Comparison of ENCODE assay signal across 8 cellular contexts in the genomic region with DNA sequence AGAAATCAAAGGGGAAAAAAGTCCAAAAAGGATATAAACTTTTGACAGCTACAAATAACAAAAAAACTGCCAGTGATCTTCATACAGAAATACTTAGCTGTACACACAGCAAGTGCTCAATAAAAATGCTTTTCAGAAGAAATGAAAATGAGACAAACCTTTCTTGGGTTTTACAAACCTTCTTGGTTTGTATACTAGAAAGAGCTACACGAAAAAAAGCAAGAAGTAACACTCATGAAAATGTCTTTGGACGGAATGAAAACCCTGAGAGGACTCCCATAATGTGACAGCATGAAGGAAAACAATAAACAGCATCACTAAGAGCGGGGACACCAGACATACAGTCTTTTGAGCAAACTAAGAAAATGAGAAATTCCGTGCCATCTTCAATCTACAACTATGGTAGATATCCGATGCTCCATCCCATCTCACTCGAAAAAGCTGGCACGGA. TPM values are rescaled to one million over a fixed set of nuclear protein-coding genes. Genes with fewer than 3 reads are reported as not detected.
A peak's percentile ranks its signal among the peaks of the same experiment; 100 is the strongest.
DNase-seq lines count a peak whose midpoint lies in the region; ATAC-seq, FAIRE-seq and TF ChIP-seq lines count a peak whose summit lies in the region.

No MANE protein-coding gene starts in this region.

- no peaks in the 10 kb centered on the region for H3K27me3 ChIP-seq in BJ (ENCODE audit: control insufficient read depth, insufficient read depth, low read length)
- no peaks in the 10 kb centered on the region for H3K27me3 ChIP-seq in IMR-90 (ENCODE audit: control insufficient read depth, insufficient read depth, low read length)
- H3K27me3 ChIP-seq in HepG2 (ENCODE audit: control insufficient read depth in 1 of 2, insufficient read depth in 2 of 2, low read length in 2 of 2) = no peaks in the 10 kb centered on the region
- H3K27me3 ChIP-seq in thymus (ENCODE audit: control insufficient read depth, insufficient read depth) = no peaks in the 10 kb centered on the region

- 0 out of 2 replicates have a peak overlapping the region, but pooled peaks have one; percentile 8 for H4K91ac ChIP-seq in IMR-90 (ENCODE audit: insufficient read depth, low read depth, low read length)

- H4K5ac ChIP-seq in IMR-90 (ENCODE audit: low read depth, low read length) = no peak overlapping the region; the same call in 1 of the 2 replicates

- WGBS in IMR-90 (ENCODE audit: extremely low coverage in 2 of 2, insufficient read length in 1 of 2), 2 experiments = no CpG with 5 or more reads among the region's 7 CpGs
- 1% methylated on average over 7 of the region's 7 CpGs for WGBS in HepG2 (ENCODE audit: low lambda C conversion rate)
- WGBS in thymus = under 1% methylated on average over 7 of the region's 7 CpGs

- dilution Hi-C loops in IMR-90 (cut with HindIII; ENCODE audit: low sequenced_read_pairs, unreplicated experiment) = no loop called here

- ATAC-seq in IMR-90 (ENCODE audit: low read depth) (no peak), HepG2 (no peak), HG03378 (IDR thresholded peaks at IDR 0.05; ENCODE audit: unreplicated experiment) (no peak), HG02870 (IDR thresholded peaks at IDR 0.05; ENCODE audit: unreplicated experiment) (no peak)

- no peak overlapping the region for H2AK5ac ChIP-seq in IMR-90 (ENCODE audit: low read depth, low read length)

- H3K9ac ChIP-seq in IMR-90 (ENCODE audit: low read depth, low read length) (peak overlapping the region; percentile 81), HepG2 (ENCODE audit: insufficient read depth, low read depth, low read length) (peak overlapping the region; percentile 81)

- H2BK5ac ChIP-seq in IMR-90 (ENCODE audit: low read depth, low read length, poor library complexity, severe bottlenecking) = peak overlapping the region; percentile 48

- no peak overlapping the region; the same call in 1 of the 2 replicates for H3K14ac ChIP-seq in IMR-90 (replicated peaks; ENCODE audit: low read depth, low read length)

- CTCF ChIA-PET in BJ (lab: Yijun Ruan, JAX) (no interaction called here), IMR-90 (lab: Yijun Ruan, JAX) (no interaction called here), HepG2 (lab: Yijun Ruan, JAX; ENCODE audit: low intra/inter-chr PET ratio, low total read pairs) (no interaction called here)

- DNase-seq in BJ (ENCODE audit: low read depth) (no peak), IMR-90 (no peak), astrocyte of the spinal cord (ENCODE audit: low read depth, low spot score) (peak; percentile 32), HepG2 (ENCODE audit: low spot score) (no peak), NCI-H1092 (lab: John Stamatoyannopoulos, UW) (no peak)

- H3K4me2 ChIP-seq in IMR-90 (ENCODE audit: low read depth, low read length) = peak overlapping the region; percentile 97
- H3K4me2 ChIP-seq in HepG2 (ENCODE audit: low read depth, low read length) = peak overlapping the region; percentile 94

- FAIRE-seq in HepG2 (lab: Jason Lieb, UNC) = no peak

- H2BK120ac ChIP-seq in IMR-90 (ENCODE audit: low read depth, low read length) = no peak overlapping the region

- TF ChIP-seq EP300 in HepG2 (IDR thresholded peaks at IDR 0.05; ENCODE audit: low read depth in 2 of 2, low read length in 2 of 2) (no peak), HepG2 (CRISPR knock-in tag; IDR thresholded peaks at IDR 0.05; ENCODE audit: borderline replicate concordance) (no peak)

- TF ChIP-seq RAD21 in IMR-90 (IDR thresholded peaks at IDR 0.05; ENCODE audit: low read length) (no peak), HepG2 (CRISPR knock-in tag; IDR thresholded peaks at IDR 0.05) (no peak; the same call in 1 of the 2 replicates)

- intact Hi-C loops in IMR-90 (cut with micrococcal nuclease) = loop anchor here (2.0 to 10.0 kb wide), 8 partner anchors 66 to 1556 kb away; partner anchors contain the start of gene VWC2L
- intact Hi-C loops in HepG2 (cut with micrococcal nuclease; ENCODE audit: unreplicated experiment) = no loop called here

- H3K4ac ChIP-seq in IMR-90 (ENCODE audit: low read depth, low read length) = peak overlapping the region; percentile 17

- POLR2A ChIA-PET in BJ (lab: Charles Lee) = interaction anchor here (0.6 to 0.7 kb wide), 2 partner anchors 546 to 568 kb away, joined by 3 to 5 read pairs; no protein-coding TSS in a partner anchor
- POLR2A ChIA-PET in IMR-90 (lab: Charles Lee; ENCODE audit: unreplicated experiment) = interaction anchor here (1.0 kb wide), 1 partner anchor 415 kb away, joined by 3 read pairs; no protein-coding TSS in a partner anchor
- POLR2A ChIA-PET in HepG2 (lab: Yijun Ruan, JAX) = interaction anchor here (1.5 kb wide), 1 partner anchor 503 kb away, joined by 3 read pairs; the partner anchor contains the start of gene ATIC

- peak overlapping the region; percentile 47; the same call in 1 of the 2 replicates for H3K23ac ChIP-seq in IMR-90 (ENCODE audit: low read depth, low read length)

- no peak for TF ChIP-seq POLR2A in IMR-90 (IDR thresholded peaks at IDR 0.05; ENCODE audit: low read depth, low read length)
- TF ChIP-seq POLR2A in HepG2 (IDR thresholded peaks at IDR 0.05; ENCODE audit: insufficient read depth in 1 of 2, low read depth in 2 of 2, low read length in 2 of 2) = no peak

- BruUV-seq in IMR-90 (replicated peaks; lab: Mats Ljungman, UMichigan) (TSS peak; percentile 49), HepG2 (replicated peaks; lab: Mats Ljungman, UMichigan) (no TSS peak)

- TF ChIP-seq CTCF in BJ (IDR thresholded peaks at IDR 0.05; ENCODE audit: insufficient read depth, low read depth, low read length) (no peak), IMR-90 (conservative IDR thresholded peaks at IDR 0.05; ENCODE audit: low read depth, low read length) (no peak), astrocyte of the spinal cord (IDR thresholded peaks at IDR 0.05; ENCODE audit: low read depth, low read length) (no peak), HepG2 (CRISPR knock-in tag; IDR thresholded peaks at IDR 0.05) (no peak)

- H3K27ac ChIP-seq in IMR-90 (ENCODE audit: insufficient read depth, low read length) (peak overlapping the region; percentile 38; the same call in 1 of the 2 replicates), HepG2 (ENCODE audit: extremely low read length, insufficient read depth, low read length) (peak overlapping the region; percentile 85), thymus (ENCODE audit: low read depth) (peak overlapping the region; percentile 89)

- no peak overlapping the region for H2AK9ac ChIP-seq in IMR-90 (replicated peaks; ENCODE audit: low read depth, low read length, poor library complexity)

- peaks cover 44% of the 10 kb centered on the region for H3K79me2 ChIP-seq in HepG2 (ENCODE audit: insufficient read depth, low read length)

- H3K18ac ChIP-seq in IMR-90 (ENCODE audit: low read depth, low read length) = no peak overlapping the region; the same call in 1 of the 2 replicates

- peaks cover 9 to 11% of the 10 kb centered on the region in 2 experiments for H3K79me1 ChIP-seq in IMR-90 (ENCODE audit: low read depth in 1 of 2, low read length in 2 of 2)

- H2BK15ac ChIP-seq in IMR-90 (ENCODE audit: low read depth, low read length) = no peak overlapping the region

- H4K8ac ChIP-seq in IMR-90 (ENCODE audit: low read depth in 2 of 2, low read length in 2 of 2) = peak overlapping the region; percentile 41 to 84; a peak in 1 of 4 replicates

- H4K20me1 ChIP-seq in IMR-90 (ENCODE audit: insufficient read depth, low read length) (no peaks in the 10 kb centered on the region), HepG2 (ENCODE audit: insufficient read depth, low read length) (no peaks in the 10 kb centered on the region)

- H3K9me3 ChIP-seq in IMR-90 (ENCODE audit: control insufficient read depth, insufficient read depth, low read length) (no peaks in the 10 kb centered on the region), HepG2 (ENCODE audit: low read length) (no peaks in the 10 kb centered on the region), thymus (ENCODE audit: control insufficient read depth) (no peaks in the 10 kb centered on the region)

- H3K4me1 ChIP-seq in IMR-90 (ENCODE audit: control insufficient read depth, insufficient read depth, low read length) (peaks cover 2% of the 10 kb centered on the region; the same call in 1 of the 2 replicates), HepG2 (ENCODE audit: insufficient read depth, low read length) (peaks cover 39% of the 10 kb centered on the region), thymus (ENCODE audit: control insufficient read depth, insufficient read depth, low read length) (peaks cover 6% of the 10 kb centered on the region)

- H3K36me3 ChIP-seq in BJ (ENCODE audit: control insufficient read depth, insufficient read depth, low read length) (no peaks in the 10 kb centered on the region), IMR-90 (ENCODE audit: control insufficient read depth, insufficient read depth, low read length) (no peaks in the 10 kb centered on the region), HepG2 (replicated peaks in 1 of 2; ENCODE audit: control insufficient read depth in 1 of 2, insufficient read depth in 2 of 2, low read length in 2 of 2) (no peaks in the 10 kb centered on the region), thymus (ENCODE audit: control insufficient read depth, insufficient read depth) (no peaks in the 10 kb centered on the region)

- H2AFZ ChIP-seq in IMR-90 (replicated peaks; ENCODE audit: low read length, poor library complexity) (peak overlapping the region; percentile 88), HepG2 (ENCODE audit: low read length) (peak overlapping the region; percentile 46)

- H2BK20ac ChIP-seq in IMR-90 (ENCODE audit: low read depth, low read length) = no peak overlapping the region

- H3K4me3 ChIP-seq in BJ (ENCODE audit: low read depth, low read length) = peak overlapping the region; percentile 88
- H3K4me3 ChIP-seq in IMR-90 (ENCODE audit: insufficient read depth, low read depth, low read length) = peak overlapping the region; percentile 99
- H3K4me3 ChIP-seq in astrocyte of the spinal cord (ENCODE audit: low read depth, low read length) = peak overlapping the region; percentile 91
- peak overlapping the region; percentile 90 to 95 (median 93) for H3K4me3 ChIP-seq in HepG2 (replicated peaks in 1 of 3; ENCODE audit: insufficient read depth in 1 of 3, low read depth in 2 of 3, low read length in 3 of 3)
- H3K4me3 ChIP-seq in thymus (ENCODE audit: low read length) = peak overlapping the region; percentile 86

- H3K9me1 ChIP-seq in IMR-90 (ENCODE audit: insufficient read depth, low read length) = no peaks in the 10 kb centered on the region

- peak overlapping the region; percentile 67; the same call in 1 of the 2 replicates for H3K56ac ChIP-seq in IMR-90 (ENCODE audit: extremely low read depth, insufficient read depth, low read length)

- in situ Hi-C loops in IMR-90 (cut with MboI; ENCODE audit: low sequenced_read_pairs) (loop anchor here (25.0 kb wide), 3 partner anchors 996 to 1546 kb away; no protein-coding TSS in a partner anchor), astrocyte of the spinal cord (cut with HindIII; ENCODE audit: low sequenced_read_pairs) (no loop called here), HepG2 (cut with HindIII; ENCODE audit: extremely low pct_ligation_motif_present, low pct_unique_long_range_greater_than_20kb) (loop anchor here (25.0 kb wide), 1 partner anchor 1129 kb away; no protein-coding TSS in a partner anchor)

RNA-seq across cellular contexts. Expression of gene BARD1, which starts 1.0 kb away (rescaled TPM):
- polyA plus RNA-seq in BJ (2011; rRNA removed) (6.6 and 6.9 TPM in 2 replicates), IMR-90 (2012; rRNA removed) (3.1 TPM in 2 replicates), HepG2 (2011; rRNA removed) (4.5 and 5.3 TPM in 2 replicates), thymus (7.2 TPM)
- polyA minus RNA-seq in BJ (2011; rRNA and poly(A)+ RNA removed) = 27.4 and 30.3 TPM in 2 replicates
- total RNA-seq in IMR-90 (2012; rRNA removed) (30.6 and 34.6 TPM in 2 replicates), HepG2 (2016; rRNA removed; fragmentation: Illumina TruSeq; extraction: Trizol) (30.4 TPM in 2 replicates)
- polyA plus RNA-seq in IMR-90 (2012; cell fraction: cytosol; rRNA removed) = 0.75 and 1.9 TPM in 2 replicates
- polyA plus RNA-seq in IMR-90 (2012; cell fraction: nucleus; rRNA removed; ENCODE audit: low replicate concordance) = 2.4 and 7.5 TPM in 2 replicates
- total RNA-seq in HepG2 (2016; cell fraction: cytosol; rRNA removed; fragmentation: Illumina TruSeq; extraction: Trizol; ENCODE audit: low read depth) = 92.7 and 105 TPM in 2 replicates
- 26.5 and 31.9 TPM in 2 replicates for total RNA-seq in HepG2 (2016; cell fraction: insoluble cytoplasmic fraction; rRNA removed; fragmentation: Illumina TruSeq; extraction: Trizol)
- total RNA-seq in HepG2 (2016; cell fraction: membrane; rRNA removed; fragmentation: Illumina TruSeq; extraction: Trizol) = 62.7 and 75.1 TPM in 2 replicates
- 33.2 and 33.6 TPM in 2 replicates for total RNA-seq in HepG2 (2016; cell fraction: nucleus; rRNA removed; fragmentation: Illumina TruSeq; extraction: Trizol)
- 2.3 and 3.0 TPM in 2 replicates for polyA plus RNA-seq in HepG2 (2011; cell fraction: cytosol; rRNA removed)
- polyA plus RNA-seq in HepG2 (2011; cell fraction: nucleus; rRNA removed) = 5.4 and 9.1 TPM in 2 replicates
- 2.4 and 4.6 TPM in 2 replicates for polyA plus RNA-seq in HepG2 (2012)
- 0.34 and 0.37 TPM in 2 replicates for polyA plus RNA-seq in HepG2 (2016; cell fraction: cytosol; fragmentation: Illumina TruSeq; extraction: Trizol; ENCODE audit: low read depth)
- polyA plus RNA-seq in HepG2 (2016; cell fraction: insoluble cytoplasmic fraction; fragmentation: Illumina TruSeq; extraction: Trizol; ENCODE audit: low read depth) = 8.0 and 11.2 TPM in 2 replicates
- polyA plus RNA-seq in HepG2 (2016; cell fraction: membrane; fragmentation: Illumina TruSeq; extraction: Trizol; ENCODE audit: low read depth) = 1.1 and 1.4 TPM in 2 replicates
- polyA plus RNA-seq in HepG2 (2016; cell fraction: nucleus; fragmentation: Illumina TruSeq; extraction: Trizol; ENCODE audit: insufficient read depth, low read depth) = 14.8 and 27.4 TPM in 2 replicates
- polyA minus RNA-seq in HepG2 (2011; rRNA and poly(A)+ RNA removed; ENCODE audit: low replicate concordance) = 20.0 and 42.3 TPM in 2 replicates
- polyA minus RNA-seq in HepG2 (2011; cell fraction: cytosol; rRNA and poly(A)+ RNA removed) = 16.1 TPM in 2 replicates
- polyA minus RNA-seq in HepG2 (2011; cell fraction: nucleus; rRNA and poly(A)+ RNA removed) = 40.0 and 45.3 TPM in 2 replicates

Comparison
In these comparisons a context has a peak if more than half of its experiments do, and no peak if none do; other contexts are left out.
1. H3K27ac ChIP-seq: peak in every context shown above with its lines; median percentile 89 in thymus; 85 in HepG2; 38 in IMR-90.